ENCODE assay signal across 12 cellular contexts in the genomic region with DNA sequence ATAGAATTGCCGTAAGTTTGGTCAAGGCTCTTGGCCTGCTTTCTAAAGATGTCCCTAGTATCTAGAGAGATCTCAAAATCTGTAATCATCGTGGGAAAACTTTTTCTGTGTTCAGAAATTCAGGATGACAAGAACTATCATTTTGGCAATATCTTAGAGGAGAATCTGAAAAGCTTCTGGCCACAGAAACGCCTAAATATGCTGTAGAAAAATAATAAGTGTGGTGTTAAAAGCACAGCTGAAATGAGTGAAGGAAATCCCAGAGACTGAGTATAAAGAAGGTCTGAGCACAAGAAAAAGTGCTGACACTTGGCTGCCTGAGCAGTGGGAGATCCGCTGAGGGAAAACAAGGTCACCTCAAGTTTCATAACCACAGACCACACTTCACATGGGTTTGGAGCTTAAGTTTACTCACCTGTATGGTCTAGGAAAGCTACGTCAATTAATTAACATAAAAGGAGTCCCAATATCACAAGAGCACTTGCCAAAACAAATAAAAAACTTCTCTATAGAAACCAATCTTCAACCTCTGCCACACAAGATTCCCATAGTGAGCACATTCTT.
DNase-seq lines count a peak whose midpoint lies in the region; ATAC-seq, FAIRE-seq and TF ChIP-seq lines count a peak whose summit lies in the region.
"Had no signal": no experiment of that assay in that cellular context is flagged by ENCODE, and none has a peak within 500 bp of the region (broad histone marks: within the 10 kb centered on the region; RNA-seq: fewer than 3 reads in every experiment).

No MANE protein-coding gene starts in this region.

- no peaks in the 10 kb centered on the region for H4K20me1 ChIP-seq in endothelial cell of umbilical vein (replicated peaks; ENCODE audit: control insufficient read depth, extremely low read depth, insufficient read depth, low read length)

- H3K36me3 Mint-ChIP-seq in activated T-cell treated with anti-CD3 and anti-CD28 coated beads, Interleukin-2, amount 50 U/mL, for 4 hours (ENCODE audit: insufficient read depth): no peaks in the 10 kb centered on the region

- dilution Hi-C loops in endothelial cell of umbilical vein (cut with MboI; ENCODE audit: extremely low pct_ligation_motif_present, low sequenced_read_pairs): loop anchor here (25.0 kb wide), 1 partner anchor 108 kb away; no protein-coding TSS in a partner anchor

- peak overlapping the region; percentile 63 for H3K27ac ChIP-seq in left ventricle myocardium inferior (replicated peaks)
- peak overlapping the region in 6 of 12 donors; percentile 13 to 85 (median 53) for H3K27ac ChIP-seq in heart left ventricle
- peak overlapping the region; percentile 66 for H3K27ac ChIP-seq in endothelial cell of umbilical vein (ENCODE audit: insufficient read depth, low read depth, low read length)
- no peak overlapping the region for H3K27ac ChIP-seq in upper lobe of right lung

- H3K4me3 Mint-ChIP-seq in activated T-cell treated with anti-CD3 and anti-CD28 coated beads, Interleukin-2, amount 50 U/mL, for 4 hours: peak overlapping the region; percentile 49

- intact Hi-C loops in left ventricle myocardium inferior (cut with micrococcal nuclease) (no loop called here), heart left ventricle (cut with DNase I) (no loop called here), endothelial cell of umbilical vein (cut with micrococcal nuclease) (loop anchor here (2.0 kb wide), 2 partner anchors 18 to 242 kb away; no protein-coding TSS in a partner anchor), upper lobe of right lung (cut with DNase I) (no loop called here)

- peak overlapping the region; percentile 21 for H3K4me2 ChIP-seq in endothelial cell of umbilical vein (ENCODE audit: insufficient read depth, low read length)

- H3K9ac ChIP-seq in endothelial cell of umbilical vein (replicated peaks; ENCODE audit: extremely low read depth, insufficient read depth, low read length): peak overlapping the region; percentile 63

- peaks cover 74% of the 10 kb centered on the region for H3K4me1 Mint-ChIP-seq in activated T-cell treated with anti-CD3 and anti-CD28 coated beads, Interleukin-2, amount 50 U/mL, for 4 hours (ENCODE audit: low read depth)

- H3K27me3 ChIP-seq in left ventricle myocardium inferior (ENCODE audit: low read depth) (no peaks in the 10 kb centered on the region), heart left ventricle (no peaks in the 10 kb centered on the region), endothelial cell of umbilical vein (ENCODE audit: control insufficient read depth in 2 of 2, insufficient read depth in 2 of 2, low read length in 2 of 2) (no peaks in the 10 kb centered on the region), upper lobe of right lung (no peaks in the 10 kb centered on the region)
- H3K27me3 ChIP-seq: upper lobe of left lung had no signal

- H3K36me3 ChIP-seq in left ventricle myocardium inferior (no peaks in the 10 kb centered on the region), heart left ventricle (no peaks in the 10 kb centered on the region), endothelial cell of umbilical vein (ENCODE audit: control insufficient read depth in 2 of 2, extremely low read depth in 1 of 2, insufficient read depth in 2 of 2, low read length in 2 of 2) (no peaks in the 10 kb centered on the region), upper lobe of right lung (no peaks in the 10 kb centered on the region)
- H3K36me3 ChIP-seq: HAP-1, upper lobe of left lung had no signal

- POLR2A ChIA-PET in endothelial cell of umbilical vein (lab: Charles Lee): interaction anchor here (0.9 kb wide), 1 partner anchor 133 kb away, joined by 3 read pairs; no protein-coding TSS in a partner anchor

- no peak overlapping the region for H2AFZ ChIP-seq in endothelial cell of umbilical vein (ENCODE audit: low read depth, low read length)

- H3K4me1 ChIP-seq in left ventricle myocardium inferior (peaks cover 44% of the 10 kb centered on the region), heart left ventricle (peaks cover 0 to 77% (median 27%) of the 10 kb centered on the region in 12 donors), endothelial cell of umbilical vein (ENCODE audit: control insufficient read depth, extremely low read depth, insufficient read depth, low read length) (peaks cover 17% of the 10 kb centered on the region), upper lobe of right lung (peaks cover 36% of the 10 kb centered on the region)
- H3K4me1 ChIP-seq: HAP-1 had no signal

- H3K9me3 ChIP-seq in left ventricle myocardium inferior (replicated peaks) (no peaks in the 10 kb centered on the region), heart left ventricle (no peaks in the 10 kb centered on the region), endothelial cell of umbilical vein (replicated peaks; ENCODE audit: control insufficient read depth, insufficient read depth, low read length) (no peaks in the 10 kb centered on the region), upper lobe of right lung (no peaks in the 10 kb centered on the region)
- H3K9me3 ChIP-seq: HAP-1, upper lobe of left lung had no signal

- CTCF ChIA-PET in endothelial cell of umbilical vein (lab: Charles Lee): interaction anchor here (0.9 to 1.7 kb wide), 11 partner anchors 9 to 346 kb away, joined by 3 to 9 read pairs (median 3); no protein-coding TSS in a partner anchor

- DNase-seq in left ventricle myocardium inferior (no peak), heart left ventricle (no peak), endothelial cell of umbilical vein (ENCODE audit: low read depth, low spot score) (peak; percentile 40), upper lobe of right lung (no peak), A172 (ENCODE audit: low spot score) (no peak), germinal center (ENCODE audit: low spot score) (no peak)
- peak; percentile 21 for DNase-seq in activated T-cell treated with anti-CD3 and anti-CD28 coated beads, Interleukin-2, amount 50 U/mL, for 4 hours
- DNase-seq: NCI-H526 treated with DMSO at 0.1 percent for 48 hours had no signal

- no peak for FAIRE-seq in endothelial cell of umbilical vein (lab: Jason Lieb, UNC)

- H3K9me3 Mint-ChIP-seq in activated T-cell treated with anti-CD3 and anti-CD28 coated beads, Interleukin-2, amount 50 U/mL, for 4 hours: no peaks in the 10 kb centered on the region

- H3K27me3 Mint-ChIP-seq in activated T-cell treated with anti-CD3 and anti-CD28 coated beads, Interleukin-2, amount 50 U/mL, for 4 hours (ENCODE audit: low read depth): no peaks in the 10 kb centered on the region

- ATAC-seq in heart left ventricle (no peak), upper lobe of right lung (peak; percentile 5), GM21529 (IDR thresholded peaks at IDR 0.05; ENCODE audit: unreplicated experiment) (no peak)
- peak; percentile 24 to 27 for ATAC-seq in activated T-cell treated with anti-CD3 and anti-CD28 coated beads, Interleukin-2, amount 50 U/mL, for 4 hours

- TF ChIP-seq CTCF in left ventricle myocardium inferior (IDR thresholded peaks at IDR 0.05; ENCODE audit: borderline replicate concordance) (no peak), heart left ventricle (IDR thresholded peaks at IDR 0.05) (no peak), endothelial cell of umbilical vein (IDR thresholded peaks at IDR 0.05; ENCODE audit: extremely low read depth in 1 of 2, insufficient read depth in 1 of 2, low read depth in 1 of 2, low read length in 2 of 2) (no peak), upper lobe of right lung (IDR thresholded peaks at IDR 0.05) (no peak)

- no peaks in the 10 kb centered on the region for H3K79me2 ChIP-seq in endothelial cell of umbilical vein (ENCODE audit: control insufficient read depth, insufficient read depth, low read length)

- TF ChIP-seq POLR2A in heart left ventricle (IDR thresholded peaks at IDR 0.05) (no peak), endothelial cell of umbilical vein (IDR thresholded peaks at IDR 0.05; ENCODE audit: low read depth, low read length) (no peak)

- no TSS peak for BruUV-seq in endothelial cell of umbilical vein (replicated peaks; lab: Mats Ljungman, UMichigan)

- no peaks in the 10 kb centered on the region for H3K9me1 ChIP-seq in endothelial cell of umbilical vein (replicated peaks; ENCODE audit: control insufficient read depth, extremely low read depth, insufficient read depth, low read length)

- 71 to 76% (median 73%) methylated on average over 5 of the region's 5 CpGs for WGBS in heart left ventricle, 4 donors

- H3K4me3 ChIP-seq in left ventricle myocardium inferior: no peak overlapping the region
- H3K4me3 ChIP-seq in heart left ventricle: no peak overlapping the region
- H3K4me3 ChIP-seq in endothelial cell of umbilical vein (replicated peaks in 1 of 3; ENCODE audit: insufficient read depth in 1 of 3, low read depth in 1 of 3, low read length in 3 of 3): no peak overlapping the region
- H3K4me3 ChIP-seq in upper lobe of right lung: no peak overlapping the region
- H3K4me3 ChIP-seq: HAP-1, skin epidermis, upper lobe of left lung had no signal

TF ChIP-seq in endothelial cell of umbilical vein, 7 proteins besides CTCF, POLR2A, EP300 and RAD21:
- TF ChIP-seq EZH2 (IDR thresholded peaks at IDR 0.05; ENCODE audit: borderline replicate concordance, low read depth, low read length, severe bottlenecking) (no peak), GATA2 (IDR thresholded peaks at IDR 0.05; ENCODE audit: insufficient read depth, insufficient read length, low read depth, low read length) (no peak), FOS (IDR thresholded peaks at IDR 0.05; ENCODE audit: borderline replicate concordance, insufficient read depth, low read length) (no peak), MYC (IDR thresholded peaks at IDR 0.05; ENCODE audit: low read depth, low read length) (no peak), POLR2AphosphoS5 (IDR thresholded peaks at IDR 0.05; ENCODE audit: insufficient read depth, low read depth, low read length) (no peak), JUN (IDR thresholded peaks at IDR 0.05; ENCODE audit: borderline replicate concordance, insufficient read depth, insufficient read length, low read depth) (no peak)
- TF ChIP-seq, protein P1, sequence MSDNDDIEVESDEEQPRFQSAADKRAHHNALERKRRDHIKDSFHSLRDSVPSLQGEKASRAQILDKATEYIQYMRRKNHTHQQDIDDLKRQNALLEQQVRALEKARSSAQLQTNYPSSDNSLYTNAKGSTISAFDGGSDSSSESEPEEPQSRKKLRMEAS (IDR thresholded peaks at IDR 0.05; ENCODE audit: insufficient read depth, insufficient read length): no peak

Comparison
In these comparisons a context has a peak if more than half of its experiments do, and no peak if none do; other contexts are left out.
1. DNase-seq: peak in activated T-cell treated with anti-CD3 and anti-CD28 coated beads, Interleukin-2, amount 50 U/mL, for 4 hours (single experiment) and endothelial cell of umbilical vein (single experiment); none in left ventricle myocardium inferior (single experiment), heart left ventricle (0 of 5), upper lobe of right lung (single experiment), A172 (single experiment) and germinal center (single experiment).
2. ATAC-seq: peak in activated T-cell treated with anti-CD3 and anti-CD28 coated beads, Interleukin-2, amount 50 U/mL, for 4 hours (2 of 2) and upper lobe of right lung (single experiment); none in heart left ventricle (0 of 4) and GM21529 (single experiment).